ENCODE assay signal across 9 cellular contexts in the genomic region with DNA sequence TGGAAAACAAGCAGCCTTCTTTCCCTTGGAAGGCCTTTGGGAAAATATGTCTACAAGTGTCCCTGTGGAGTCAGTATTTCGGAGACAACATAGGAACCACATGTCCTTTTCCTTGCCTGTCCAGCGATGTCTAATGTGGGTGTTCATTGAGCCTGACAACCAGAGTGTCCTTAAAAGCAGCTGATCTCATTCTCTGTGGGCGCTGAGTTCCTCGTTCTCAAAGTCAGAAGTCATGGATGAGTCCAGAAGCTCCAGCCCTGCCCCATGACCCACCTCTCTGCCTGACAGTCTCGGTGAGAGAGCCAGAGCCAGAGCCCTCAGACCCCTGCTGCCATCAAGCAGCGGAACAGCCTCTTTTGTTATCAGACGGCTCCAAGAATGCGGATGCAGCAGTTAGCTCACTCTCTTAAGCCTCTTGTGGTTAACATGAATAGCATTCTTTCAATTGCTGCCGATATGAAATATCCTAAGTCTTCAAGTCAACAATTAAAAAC.
DNase-seq lines count a peak whose midpoint lies in the region; ATAC-seq and TF ChIP-seq lines count a peak whose summit lies in the region.
"Had no signal": no experiment of that assay in that cellular context is flagged by ENCODE, and none has a peak within 500 bp of the region (broad histone marks: within the 10 kb centered on the region; RNA-seq: fewer than 3 reads in every experiment).

No MANE protein-coding gene starts in this region.

- WGBS in heart right ventricle, 2 donors: 15 to 24% methylated on average over 9 of the region's 9 CpGs

- H3K36me3 ChIP-seq in SJCRH30 (no peaks in the 10 kb centered on the region), heart right ventricle (no peaks in the 10 kb centered on the region)

- intact Hi-C loops in heart right ventricle (cut with DNase I) (loop anchor here in 1 of 10 donors (10.0 kb wide), 1 partner anchor 330 kb away; a partner anchor contains a TSS), sciatic nerve (cut with DNase I) (no loop called here)

- H3K27ac ChIP-seq in SJCRH30 (peak overlapping the region; percentile 87), heart right ventricle (peak overlapping the region in 5 of 10 donors; percentile 29 to 54 (median 49))

- H3K27me3 ChIP-seq in SJCRH30: no peaks in the 10 kb centered on the region
- H3K27me3 ChIP-seq in heart right ventricle: no peaks in the 10 kb centered on the region

- H3K4me3 ChIP-seq in SJCRH30 (peak overlapping the region; percentile 18), heart right ventricle (peak overlapping the region in 7 of 10 donors; percentile 6 to 43 (median 31))

- DNase-seq in HEK293T (ENCODE audit: extremely low spot score) (peak; percentile 31), SJCRH30 (peak; percentile 94 to 96), heart right ventricle (peak in 1 of 2 donors; percentile 11), sciatic nerve (ENCODE audit: low spot score) (no peak), cerebellar cortex (ENCODE audit: low spot score) (no peak)
- no peak for DNase-seq in activated CD4-positive, CD25-positive, alpha-beta regulatory T cell treated with anti-CD3 and anti-CD28 coated beads, Interleukin-2, amount 50 U/mL, for 72 hours
- DNase-seq in activated naive CD4-positive, alpha-beta T cell treated with Interleukin-2 at 50 U/mL for 16 hours: no peak
- DNase-seq: NCI-H1092 had no signal

- CTCF ChIA-PET in HEK293T (lab: Yijun Ruan, JAX): no interaction called here

- peaks cover 47% of the 10 kb centered on the region for H3K4me1 ChIP-seq in SJCRH30
- peaks cover 0 to 11% (median 0%) of the 10 kb centered on the region in 9 donors for H3K4me1 ChIP-seq in heart right ventricle

- POLR2A ChIA-PET in HEK293T (lab: Yijun Ruan, JAX): no interaction called here

- peak in 2 of 9 donors; percentile 11 to 33 for TF ChIP-seq CTCF in heart right ventricle (IDR thresholded peaks at IDR 0.05)

- no peaks in the 10 kb centered on the region; the same call in 1 of the 2 replicates for H3K9me3 ChIP-seq in SJCRH30 (replicated peaks)
- H3K9me3 ChIP-seq in heart right ventricle: peaks cover 0 to 4% (median 0%) of the 10 kb centered on the region in 11 donors

- ATAC-seq in heart right ventricle: peak in 6 of 8 donors; percentile 61 to 90 (median 76)
- peak; percentile 79 for ATAC-seq in sciatic nerve
- no peak for ATAC-seq in GM21360 (IDR thresholded peaks at IDR 0.05; ENCODE audit: unreplicated experiment)

TF ChIP-seq in HEK293T, 16 proteins besides CTCF, POLR2A, EP300 and RAD21:
- no peak for TF ChIP-seq CTBP1 (IDR thresholded peaks at IDR 0.05; ENCODE audit: borderline replicate concordance)
- TF ChIP-seq BHLHE40 (IDR thresholded peaks at IDR 0.05; ENCODE audit: borderline replicate concordance): no peak
- no peak for TF ChIP-seq ZNF384 (IDR thresholded peaks at IDR 0.05)
- no peak for TF ChIP-seq TARDBP (IDR thresholded peaks at IDR 0.05)
- TF ChIP-seq HDGF (IDR thresholded peaks at IDR 0.05; ENCODE audit: borderline replicate concordance): no peak
- no peak for TF ChIP-seq FOXA1 (IDR thresholded peaks at IDR 0.05)
- TF ChIP-seq SUZ12 (IDR thresholded peaks at IDR 0.05): no peak
- TF ChIP-seq, protein P1, sequence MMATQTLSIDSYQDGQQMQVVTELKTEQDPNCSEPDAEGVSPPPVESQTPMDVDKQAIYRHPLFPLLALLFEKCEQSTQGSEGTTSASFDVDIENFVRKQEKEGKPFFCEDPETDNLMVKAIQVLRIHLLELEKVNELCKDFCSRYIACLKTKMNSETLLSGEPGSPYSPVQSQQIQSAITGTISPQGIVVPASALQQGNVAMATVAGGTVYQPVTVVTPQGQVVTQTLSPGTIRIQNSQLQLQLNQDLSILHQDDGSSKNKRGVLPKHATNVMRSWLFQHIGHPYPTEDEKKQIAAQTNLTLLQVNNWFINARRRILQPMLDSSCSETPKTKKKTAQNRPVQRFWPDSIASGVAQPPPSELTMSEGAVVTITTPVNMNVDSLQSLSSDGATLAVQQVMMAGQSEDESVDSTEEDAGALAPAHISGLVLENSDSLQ (IDR thresholded peaks at IDR 0.05): no peak
- no peak for TF ChIP-seq L3MBTL2 (conservative IDR thresholded peaks at IDR 0.05)
- TF ChIP-seq ARNT (IDR thresholded peaks at IDR 0.05): no peak
- TF ChIP-seq ELF4 (IDR thresholded peaks at IDR 0.05): no peak
- TF ChIP-seq FOXM1 (IDR thresholded peaks at IDR 0.05; ENCODE audit: borderline replicate concordance): no peak
- TF ChIP-seq NFRKB (IDR thresholded peaks at IDR 0.05): no peak
- TF ChIP-seq SP1 (IDR thresholded peaks at IDR 0.05): no peak
- TF ChIP-seq FOXK2 (IDR thresholded peaks at IDR 0.05): no peak
- TF ChIP-seq LEF1 (IDR thresholded peaks at IDR 0.05; ENCODE audit: borderline replicate concordance): no peak

Comparison
In these comparisons a context has a peak if more than half of its experiments do, and no peak if none do; other contexts are left out.
1. DNase-seq: peak in HEK293T (single experiment) and SJCRH30 (2 of 2); none in sciatic nerve (single experiment), activated CD4-positive, CD25-positive, alpha-beta regulatory T cell treated with anti-CD3 and anti-CD28 coated beads, Interleukin-2, amount 50 U/mL, for 72 hours (single experiment), activated naive CD4-positive, alpha-beta T cell treated with Interleukin-2 at 50 U/mL for 16 hours (single experiment) and cerebellar cortex (single experiment).